Comparison of ENCODE assay signal across 1 cellular context in the genomic region with DNA sequence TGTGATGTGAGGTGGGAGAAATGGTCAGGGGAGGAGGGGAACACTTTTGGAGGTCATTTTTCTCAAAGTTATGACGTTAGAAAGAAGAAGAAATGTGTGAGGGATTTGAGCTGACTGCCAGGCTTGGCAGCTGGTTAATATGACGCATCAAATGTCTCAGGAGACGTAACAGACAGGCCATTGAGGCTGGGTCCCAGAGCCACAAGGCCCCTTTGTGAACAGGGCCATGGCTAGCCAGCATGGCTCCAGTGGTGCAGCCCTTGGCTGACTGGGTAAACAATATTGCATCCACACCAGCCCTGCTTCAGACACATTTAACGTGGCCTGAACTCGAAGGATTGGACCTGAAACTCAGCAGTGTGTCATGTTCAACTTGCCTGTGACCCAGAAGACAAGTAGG.
TF ChIP-seq lines count a peak whose summit lies in the region.

No MANE protein-coding gene starts in this region.

TF ChIP-seq in IMR-90, 13 proteins besides CTCF, POLR2A, EP300 and RAD21:
- TF ChIP-seq, protein P1, sequence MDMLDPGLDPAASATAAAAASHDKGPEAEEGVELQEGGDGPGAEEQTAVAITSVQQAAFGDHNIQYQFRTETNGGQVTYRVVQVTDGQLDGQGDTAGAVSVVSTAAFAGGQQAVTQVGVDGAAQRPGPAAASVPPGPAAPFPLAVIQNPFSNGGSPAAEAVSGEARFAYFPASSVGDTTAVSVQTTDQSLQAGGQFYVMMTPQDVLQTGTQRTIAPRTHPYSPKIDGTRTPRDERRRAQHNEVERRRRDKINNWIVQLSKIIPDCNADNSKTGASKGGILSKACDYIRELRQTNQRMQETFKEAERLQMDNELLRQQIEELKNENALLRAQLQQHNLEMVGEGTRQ (IDR thresholded peaks at IDR 0.05; ENCODE audit: low read depth, low read length), result no peak
- no peak for TF ChIP-seq CHD1 (IDR thresholded peaks at IDR 0.05; ENCODE audit: low read depth, low read length)
- no peak for TF ChIP-seq FOS (IDR thresholded peaks at IDR 0.05; ENCODE audit: low read depth, low read length)
- TF ChIP-seq MAZ (IDR thresholded peaks at IDR 0.05; ENCODE audit: borderline replicate concordance, low read depth, low read length), result no peak
- TF ChIP-seq SMC3 (IDR thresholded peaks at IDR 0.05; ENCODE audit: low read depth, low read length), result no peak
- TF ChIP-seq BHLHE40 (IDR thresholded peaks at IDR 0.05; ENCODE audit: low read depth, low read length), result no peak
- TF ChIP-seq, protein P2, sequence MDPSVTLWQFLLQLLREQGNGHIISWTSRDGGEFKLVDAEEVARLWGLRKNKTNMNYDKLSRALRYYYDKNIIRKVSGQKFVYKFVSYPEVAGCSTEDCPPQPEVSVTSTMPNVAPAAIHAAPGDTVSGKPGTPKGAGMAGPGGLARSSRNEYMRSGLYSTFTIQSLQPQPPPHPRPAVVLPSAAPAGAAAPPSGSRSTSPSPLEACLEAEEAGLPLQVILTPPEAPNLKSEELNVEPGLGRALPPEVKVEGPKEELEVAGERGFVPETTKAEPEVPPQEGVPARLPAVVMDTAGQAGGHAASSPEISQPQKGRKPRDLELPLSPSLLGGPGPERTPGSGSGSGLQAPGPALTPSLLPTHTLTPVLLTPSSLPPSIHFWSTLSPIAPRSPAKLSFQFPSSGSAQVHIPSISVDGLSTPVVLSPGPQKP (IDR thresholded peaks at IDR 0.05; ENCODE audit: borderline replicate concordance, low read depth, low read length), result no peak
- TF ChIP-seq MXI1 (IDR thresholded peaks at IDR 0.05; ENCODE audit: borderline replicate concordance, low read depth, low read length), result no peak
- no peak for TF ChIP-seq MAFK (IDR thresholded peaks at IDR 0.05; ENCODE audit: low read depth, low read length)
- no peak for TF ChIP-seq NFE2L2 (IDR thresholded peaks at IDR 0.05; ENCODE audit: low read depth, low read length)
- TF ChIP-seq RFX5 (IDR thresholded peaks at IDR 0.05; ENCODE audit: low read depth, low read length), result no peak
- TF ChIP-seq RCOR1 (IDR thresholded peaks at IDR 0.05; ENCODE audit: insufficient replicate concordance, low read length), result no peak
- TF ChIP-seq CEBPB (IDR thresholded peaks at IDR 0.05; ENCODE audit: low read depth, low read length), result no peak
